Comparison of ENCODE assay signal across 8 cellular contexts in genomic region chr15:75349851-75350588, GRCh38. TPM values are rescaled to one million over a fixed set of nuclear protein-coding genes. Genes with fewer than 3 reads are reported as not detected.
DNase-seq lines count a peak whose midpoint lies in the region; ATAC-seq, FAIRE-seq and TF ChIP-seq lines count a peak whose summit lies in the region.

No MANE protein-coding gene starts in this region.

- POLR2A ChIA-PET in HEK293T (lab: Yijun Ruan, JAX): interaction anchor here (1.0 to 4.8 kb wide), 4 partner anchors 10 to 101 kb away, joined by 3 to 36 read pairs (median 11); partner anchors contain the start of genes COMMD4, MAN2C1 and SIN3A

- no peak for TF ChIP-seq EP300 in gastroesophageal sphincter (IDR thresholded peaks at IDR 0.05)

- no peak overlapping the region for H3K56ac ChIP-seq in mesendoderm (ENCODE audit: low read length)

- no peak overlapping the region for H2BK5ac ChIP-seq in mesendoderm (ENCODE audit: low read length)

- WGBS in gastroesophageal sphincter (ENCODE audit: low coverage in 1 of 2), 2 donors: 69 to 75% methylated on average over 7 of the region's 9 CpGs
- no CpG with 5 or more reads among the region's 9 CpGs for WGBS in mesendoderm (ENCODE audit: extremely low coverage, insufficient coverage, low lambda C conversion rate)

- TF ChIP-seq POLR2A in gastroesophageal sphincter (IDR thresholded peaks at IDR 0.05): no peak

- peaks cover 7% of the 10 kb centered on the region for H3K27me3 Mint-ChIP-seq in activated T-cell treated with anti-CD3 and anti-CD28 coated beads, Interleukin-2, amount 50 U/mL, for 72 hours (ENCODE audit: low read depth)

- no peak overlapping the region for H2BK120ac ChIP-seq in mesendoderm (ENCODE audit: low read depth, low read length)

- H3K9me3 ChIP-seq in neutrophil: no peaks in the 10 kb centered on the region
- H3K9me3 ChIP-seq in gastroesophageal sphincter: no peaks in the 10 kb centered on the region

- no peak overlapping the region for H3K23ac ChIP-seq in mesendoderm (ENCODE audit: low read length)

- no peaks in the 10 kb centered on the region for H3K79me1 ChIP-seq in mesendoderm (ENCODE audit: low read length)

- H3K18ac ChIP-seq in mesendoderm (ENCODE audit: low read length): no peak overlapping the region

- no peaks in the 10 kb centered on the region for H3K79me2 ChIP-seq in mesendoderm (ENCODE audit: control insufficient read depth, insufficient read depth, low read length)

- peaks cover 10 to 12% of the 10 kb centered on the region in 2 donors for H3K36me3 Mint-ChIP-seq in activated T-cell treated with anti-CD3 and anti-CD28 coated beads, Interleukin-2, amount 50 U/mL, for 72 hours (ENCODE audit: insufficient read depth in 2 of 2)

- CTCF ChIA-PET in HEK293T (lab: Yijun Ruan, JAX): no interaction called here

- no peak for DNase-seq in GM18507 (ENCODE audit: extremely low spot score, insufficient read length, low read depth)
- DNase-seq in NOMO-1 treated with DMSO at 0.1 percent for 48 hours (lab: John Stamatoyannopoulos, UW; ENCODE audit: unreplicated experiment): peak; percentile 75
- peak; percentile 77 to 83 for DNase-seq in activated T-cell treated with anti-CD3 and anti-CD28 coated beads, Interleukin-2, amount 50 U/mL, for 72 hours
- DNase-seq in HEK293T (ENCODE audit: extremely low spot score): no peak
- no peak for DNase-seq in NCI-H524 treated with DMSO at 0.1 percent for 48 hours (lab: John Stamatoyannopoulos, UW)
- no peak for DNase-seq in mesendoderm

- no peak overlapping the region for H2AK5ac ChIP-seq in mesendoderm (ENCODE audit: low read length)

- H3K27me3 ChIP-seq in neutrophil: peaks cover 43% of the 10 kb centered on the region
- H3K27me3 ChIP-seq in gastroesophageal sphincter: no peaks in the 10 kb centered on the region
- no peaks in the 10 kb centered on the region for H3K27me3 ChIP-seq in mesendoderm (ENCODE audit: insufficient read depth, low read length, poor library complexity)

- H3K36me3 ChIP-seq in neutrophil (peaks cover 20% of the 10 kb centered on the region), gastroesophageal sphincter (peaks cover 0 to 12% of the 10 kb centered on the region in 2 donors), mesendoderm (ENCODE audit: control insufficient read depth, insufficient read depth, low read length) (no peaks in the 10 kb centered on the region)

- H3K4me1 Mint-ChIP-seq in activated T-cell treated with anti-CD3 and anti-CD28 coated beads, Interleukin-2, amount 50 U/mL, for 72 hours (ENCODE audit: low read depth): peaks cover 32% of the 10 kb centered on the region

- H3K4me1 ChIP-seq in neutrophil (ENCODE audit: control insufficient read depth in 1 of 2, insufficient read depth in 1 of 2, low read depth in 1 of 2, low read length in 1 of 2) (peaks cover 42 to 46% of the 10 kb centered on the region in 2 experiments), gastroesophageal sphincter (peaks cover 0 to 34% (median 14%) of the 10 kb centered on the region in 3 donors), mesendoderm (ENCODE audit: control insufficient read depth, low read depth, low read length) (no peaks in the 10 kb centered on the region)

- peaks cover 3 to 5% of the 10 kb centered on the region in 2 donors for H3K9me3 Mint-ChIP-seq in activated T-cell treated with anti-CD3 and anti-CD28 coated beads, Interleukin-2, amount 50 U/mL, for 72 hours

- H2BK15ac ChIP-seq in mesendoderm (replicated peaks; ENCODE audit: low read depth): no peak overlapping the region

- H3K4me3 ChIP-seq in neutrophil (ENCODE audit: low read depth in 1 of 2, low read length in 1 of 2): peak overlapping the region in 1 of 2 experiments; percentile 10
- H3K4me3 ChIP-seq in gastroesophageal sphincter: no peak overlapping the region
- no peak overlapping the region for H3K4me3 ChIP-seq in mesendoderm (ENCODE audit: low read length)

- no peak overlapping the region for H3K4me2 ChIP-seq in mesendoderm (ENCODE audit: low read length)

- FAIRE-seq in GM18507 (lab: Jason Lieb, UNC): peak; percentile 95

- no peak overlapping the region for H4K5ac ChIP-seq in mesendoderm (ENCODE audit: low read length)

- H4K8ac ChIP-seq in mesendoderm (ENCODE audit: low read depth, low read length): no peak overlapping the region

- H3K4me3 Mint-ChIP-seq in activated T-cell treated with anti-CD3 and anti-CD28 coated beads, Interleukin-2, amount 50 U/mL, for 72 hours: peak overlapping the region; percentile 39 to 77

- H3K27ac Mint-ChIP-seq in activated T-cell treated with anti-CD3 and anti-CD28 coated beads, Interleukin-2, amount 50 U/mL, for 72 hours: peak overlapping the region; percentile 69

- TF ChIP-seq CTCF in neutrophil (IDR thresholded peaks at IDR 0.05) (peak; percentile 9), gastroesophageal sphincter (IDR thresholded peaks at IDR 0.05) (no peak)

- ATAC-seq in activated T-cell treated with anti-CD3 and anti-CD28 coated beads, Interleukin-2, amount 50 U/mL, for 72 hours (replicated peaks in 1 of 2): peak; percentile 78 to 80
- no peak for ATAC-seq in gastroesophageal sphincter

- H3K9ac ChIP-seq in mesendoderm (ENCODE audit: low read length): no peak overlapping the region

- peak overlapping the region; percentile 82 for H3K27ac ChIP-seq in neutrophil
- H3K27ac ChIP-seq in gastroesophageal sphincter: no peak overlapping the region
- no peak overlapping the region for H3K27ac ChIP-seq in mesendoderm (ENCODE audit: low read depth, low read length)

- no peak overlapping the region for H3K4ac ChIP-seq in mesendoderm (ENCODE audit: low read depth, low read length)

TF ChIP-seq in HEK293T, 16 proteins besides CTCF, POLR2A, EP300 and RAD21:
- TF ChIP-seq FOXK2 (IDR thresholded peaks at IDR 0.05) (no peak), FOXA1 (IDR thresholded peaks at IDR 0.05) (no peak), L3MBTL2 (conservative IDR thresholded peaks at IDR 0.05) (no peak)

RNA-seq across cellular contexts. Expression of gene NEIL1, which starts 3.2 kb away (rescaled TPM):
- 10 to 100 TPM in 1 of 2 donors, 1 to 10 TPM in 1; 5.8 to 11.0 TPM for total RNA-seq in activated T-cell treated with anti-CD3 and anti-CD28 coated beads, Interleukin-2, amount 50 U/mL, for 72 hours
- total RNA-seq in gastroesophageal sphincter: 10 to 100 TPM in 3 of 4 donors, 1 to 10 TPM in 1; 8.7 to 47.8 (median 28.9) TPM
- polyA plus RNA-seq in mesendoderm (2013, experiment 1 of 2): 1.5 TPM
- 2.2 TPM for polyA plus RNA-seq in mesendoderm (2013, experiment 2 of 2)

RNA-seq across cellular contexts. Expression of gene COMMD4, which starts 14.2 kb away (rescaled TPM):
- total RNA-seq in activated T-cell treated with anti-CD3 and anti-CD28 coated beads, Interleukin-2, amount 50 U/mL, for 72 hours: 10 to 100 TPM; 50.6 to 61.1 TPM
- 10 to 100 TPM; 30.0 to 65.2 (median 50.4) TPM for total RNA-seq in gastroesophageal sphincter
- 112 TPM for polyA plus RNA-seq in mesendoderm (2013, experiment 1 of 2)
- 113 TPM for polyA plus RNA-seq in mesendoderm (2013, experiment 2 of 2)

RNA-seq across cellular contexts. Expression of gene MAN2C1, which starts 18.4 kb away (rescaled TPM):
- total RNA-seq in activated T-cell treated with anti-CD3 and anti-CD28 coated beads, Interleukin-2, amount 50 U/mL, for 72 hours: 100 to 1,000 TPM; 106 to 120 TPM
- 100 to 1,000 TPM in 2 of 4 donors, 10 to 100 TPM in 2; 78.2 to 269 (median 102) TPM for total RNA-seq in gastroesophageal sphincter
- 29.6 TPM for polyA plus RNA-seq in mesendoderm (2013, experiment 1 of 2)
- 27.8 TPM for polyA plus RNA-seq in mesendoderm (2013, experiment 2 of 2)

Comparison
In these comparisons a context has a peak if more than half of its experiments do, and no peak if none do; other contexts are left out.
1. DNase-seq: peak in NOMO-1 treated with DMSO at 0.1 percent for 48 hours (single experiment) and activated T-cell treated with anti-CD3 and anti-CD28 coated beads, Interleukin-2, amount 50 U/mL, for 72 hours (2 of 2); none in GM18507 (single experiment), HEK293T (single experiment), NCI-H524 treated with DMSO at 0.1 percent for 48 hours (single experiment) and mesendoderm (single experiment).